Comparison of ENCODE assay signal across 8 cellular contexts in the genomic region with DNA sequence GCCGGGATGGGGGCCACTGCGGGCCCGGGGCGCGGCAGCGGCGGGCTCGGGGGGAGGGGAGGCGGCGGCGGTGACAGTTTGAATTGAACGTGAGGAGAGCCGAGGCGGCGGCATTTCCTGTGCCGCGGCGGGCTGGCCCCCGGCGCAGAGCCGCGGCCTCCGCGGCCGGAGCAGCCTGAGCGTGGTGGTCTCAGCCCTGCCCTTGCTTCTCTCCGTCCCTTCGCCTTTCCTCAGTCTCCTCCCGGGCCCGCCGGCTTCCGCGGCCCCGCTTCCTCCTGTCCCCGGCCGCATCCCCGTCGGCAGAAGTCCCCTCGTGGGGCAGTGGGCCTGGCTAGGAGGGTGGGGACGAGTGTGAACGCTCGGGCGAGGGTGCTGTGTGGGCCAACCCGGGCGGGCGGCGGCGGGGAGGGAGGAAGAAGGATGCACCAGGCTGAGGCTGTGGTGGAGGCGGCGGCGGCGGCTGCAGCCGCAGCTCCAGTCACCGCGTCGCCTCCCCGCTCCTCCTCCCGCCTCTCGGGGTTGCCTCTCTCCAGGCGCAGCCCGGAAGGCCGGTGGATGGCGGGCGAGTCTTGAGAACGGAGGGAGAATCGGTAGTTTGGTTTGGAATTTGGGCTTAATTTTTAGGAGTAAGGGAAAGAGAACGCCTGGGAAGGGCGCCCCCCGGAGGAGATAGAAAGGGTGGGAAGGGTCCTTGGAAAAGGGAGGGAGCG. TPM values are rescaled to one million over a fixed set of nuclear protein-coding genes. Genes with fewer than 3 reads are reported as not detected.
DNase-seq lines count a peak whose midpoint lies in the region; ATAC-seq and TF ChIP-seq lines count a peak whose summit lies in the region.

No MANE protein-coding gene starts in this region.

- H3K36me3 Mint-ChIP-seq in T-helper 17 cell (ENCODE audit: low read depth): peaks cover 3% of the 10 kb centered on the region

- H3K27ac Mint-ChIP-seq in T-helper 17 cell: peak overlapping the region; percentile 96

- H3K4me3 Mint-ChIP-seq in T-helper 17 cell: peak overlapping the region; percentile 97

- DNase-seq in NCI-H1092 (lab: John Stamatoyannopoulos, UW) (peak; percentile 81), T-helper 17 cell (peak; percentile 63 to 77 (median 76)), hepatic stellate cell (ENCODE audit: low spot score) (peak; percentile 54), retina (peak; percentile 91), cortex of kidney (lab: John Stamatoyannopoulos, UW) (no peak)

- H3K4me1 Mint-ChIP-seq in T-helper 17 cell: peaks cover 40% of the 10 kb centered on the region

- H3K27me3 Mint-ChIP-seq in T-helper 17 cell: no peaks in the 10 kb centered on the region

- peak; percentile 46 for TF ChIP-seq CTCF in GM12873 (IDR thresholded peaks at IDR 0.05; ENCODE audit: insufficient read depth, low read depth, low read length, missing control alignments)

- peak; percentile 28 for ATAC-seq in HG02588 (IDR thresholded peaks at IDR 0.05; ENCODE audit: unreplicated experiment)
- peak; percentile 50 for ATAC-seq in T-helper 17 cell

- no peaks in the 10 kb centered on the region for H3K9me3 ChIP-seq in T-helper 17 cell (ENCODE audit: control insufficient read depth, low read length, poor library complexity, severe bottlenecking)

- H3K27ac ChIP-seq in angular gyrus (ENCODE audit: low read depth, low read length): peak overlapping the region; percentile 99

RNA-seq across cellular contexts. Expression of a gene that starts 0.7 kb away (rescaled TPM):
- total RNA-seq in T-helper 17 cell: 100 to 1,000 TPM; 191 to 220 TPM
